In genomic region chr22:24303007-24303406, GRCh38 we compare ENCODE assay signal across 9 cellular contexts. TPM values are rescaled to one million over a fixed set of nuclear protein-coding genes. Genes with fewer than 3 reads are reported as not detected.
DNase-seq lines count a peak whose midpoint lies in the region; ATAC-seq and TF ChIP-seq lines count a peak whose summit lies in the region.
"Had no signal": no experiment of that assay in that cellular context is flagged by ENCODE, and none has a peak within 500 bp of the region (broad histone marks: within the 10 kb centered on the region; RNA-seq: fewer than 3 reads in every experiment).

No MANE protein-coding gene starts in this region.

- in situ Hi-C loops in GM13976 (cut with MboI; ENCODE audit: low sequenced_read_pairs, unreplicated experiment): no loop called here

- peaks cover 56% of the 10 kb centered on the region for H3K36me3 ChIP-seq in RWPE2 (ENCODE audit: low read depth)
- peaks cover 0 to 4% (median 4%) of the 10 kb centered on the region in 3 donors for H3K36me3 ChIP-seq in skeletal muscle tissue (ENCODE audit: control insufficient read depth in 3 of 3, insufficient read depth in 3 of 3, low read length in 3 of 3)

- H3K27me3 ChIP-seq in RWPE2 (ENCODE audit: insufficient read depth, poor library complexity, severe bottlenecking) (no peaks in the 10 kb centered on the region), skeletal muscle tissue (ENCODE audit: control insufficient read depth in 3 of 3, insufficient read depth in 3 of 3, low read length in 3 of 3) (no peaks in the 10 kb centered on the region)

- H3K4me1 ChIP-seq in RWPE2 (ENCODE audit: insufficient read depth, poor library complexity, severe bottlenecking) (peaks cover 22% of the 10 kb centered on the region), skeletal muscle tissue (ENCODE audit: control insufficient read depth in 3 of 3, insufficient read depth in 3 of 3, low read length in 3 of 3) (peaks cover 27 to 34% (median 32%) of the 10 kb centered on the region in 3 donors)

- DNase-seq in DMS53 treated with DMSO at 0.1 percent for 48 hours (lab: John Stamatoyannopoulos, UW; ENCODE audit: unreplicated experiment) (peak; percentile 37), RWPE2 (ENCODE audit: low spot score) (no peak), left ventricle myocardium superior (no peak), NCI-H82 (lab: John Stamatoyannopoulos, UW) (no peak), NCI-H2107 (lab: John Stamatoyannopoulos, UW) (no peak), DMS79 (lab: John Stamatoyannopoulos, UW) (no peak), GM13976 (ENCODE audit: low spot score) (no peak)
- DNase-seq: stimulated activated CD4-positive, alpha-beta T cell treated with anti-CD3 and anti-CD28 coated beads, Interleukin-12 subunit alpha, Interleukin-12 subunit beta, amount 100 ng/mL, for 4 hours had no signal

- H3K27ac ChIP-seq in RWPE2 (ENCODE audit: poor library complexity, severe bottlenecking) (peak overlapping the region; percentile 12), skeletal muscle tissue (ENCODE audit: low read depth, low read length) (peak overlapping the region; percentile 57)

- intact Hi-C loops in left ventricle myocardium superior (cut with micrococcal nuclease): no loop called here

- no peak for ATAC-seq in RWPE2 (ENCODE audit: low read depth)
- peak; percentile 34 for ATAC-seq in left ventricle myocardium superior

- H3K9ac ChIP-seq in skeletal muscle tissue (ENCODE audit: low read depth in 1 of 3, low read length in 3 of 3): peak overlapping the region in 1 of 3 donors; percentile 25

- no peak for TF ChIP-seq CTCF in RWPE2 (IDR thresholded peaks at IDR 0.05; ENCODE audit: poor library complexity, severe bottlenecking)
- no peak for TF ChIP-seq CTCF in GM13976 (IDR thresholded peaks at IDR 0.05; ENCODE audit: borderline replicate concordance, control extremely low read depth, extremely low read depth, insufficient read depth, missing control alignments)

- H3K4me3 ChIP-seq in RWPE2 (ENCODE audit: severe bottlenecking): no peak overlapping the region
- H3K4me3 ChIP-seq in skeletal muscle tissue (ENCODE audit: low read length in 3 of 3): peak overlapping the region in 2 of 3 donors; percentile 6 to 15

- H3K9me3 ChIP-seq in RWPE2 (ENCODE audit: severe bottlenecking) (no peaks in the 10 kb centered on the region), skeletal muscle tissue (ENCODE audit: control insufficient read depth in 3 of 3, low read length in 3 of 3) (no peaks in the 10 kb centered on the region)

RNA-seq across cellular contexts. Expression of gene SPECC1L, which starts 32.4 kb away (rescaled TPM):
- total RNA-seq in left ventricle myocardium superior (52.0 TPM), skeletal muscle tissue (21.9 TPM)

RNA-seq across cellular contexts. Expression of gene GGT5, which starts 58.1 kb away (rescaled TPM):
- total RNA-seq in left ventricle myocardium superior (19.8 TPM), skeletal muscle tissue (2.1 TPM)
